In the genomic region with DNA sequence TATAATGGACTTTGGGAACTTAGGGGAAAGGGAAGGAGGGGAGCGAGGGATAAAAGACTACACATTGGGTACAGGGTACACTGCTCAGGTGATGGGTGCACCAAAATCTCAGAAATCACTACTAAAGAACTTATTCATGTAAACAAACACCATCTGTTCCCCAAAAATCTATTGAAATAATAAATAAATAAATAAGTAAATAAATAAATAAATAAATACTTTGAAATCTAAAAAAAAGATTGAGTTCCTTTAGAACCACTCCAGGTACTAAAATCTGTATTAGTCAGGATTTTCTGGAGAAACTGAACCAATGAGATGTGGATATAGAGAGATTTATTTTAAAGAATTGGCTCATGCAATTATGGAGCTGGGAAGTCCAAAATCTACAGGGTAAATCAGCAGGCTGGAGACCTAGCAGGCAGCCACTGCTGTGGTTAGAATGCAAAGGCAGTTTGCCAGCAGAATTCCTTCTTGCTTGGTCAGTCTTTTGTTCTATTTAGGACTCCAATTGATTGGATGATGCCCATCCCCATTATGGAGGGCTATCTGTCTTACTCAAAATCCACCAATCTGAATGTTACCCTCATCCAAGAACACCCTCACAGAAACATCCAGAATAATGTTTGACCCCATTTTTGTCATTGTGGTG, we compare ENCODE assay signal across 15 cellular contexts. TPM values are rescaled to one million over a fixed set of nuclear protein-coding genes. Genes with fewer than 3 reads are reported as not detected.
DNase-seq lines count a peak whose midpoint lies in the region; TF ChIP-seq lines count a peak whose summit lies in the region.
"Had no signal": no experiment of that assay in that cellular context is flagged by ENCODE, and none has a peak within 500 bp of the region (broad histone marks: within the 10 kb centered on the region; RNA-seq: fewer than 3 reads in every experiment).

No MANE protein-coding gene starts in this region.

- no peak overlapping the region for H2AFZ ChIP-seq in neuronal stem cell (ENCODE audit: low read length)

- H3K4me3 ChIP-seq in AG09309 (ENCODE audit: control insufficient read depth, low read depth, low read length) (no peak overlapping the region), astrocyte of the cerebellum (ENCODE audit: low read depth, low read length) (no peak overlapping the region), neuronal stem cell (ENCODE audit: low read length in 2 of 2) (no peak overlapping the region)
- H3K4me3 ChIP-seq: left ventricle myocardium inferior, psoas muscle, testis had no signal

- peaks cover 0 to 15% (median 0%) of the 10 kb centered on the region in 3 experiments for H3K27me3 ChIP-seq in neuronal stem cell (ENCODE audit: control insufficient read depth in 3 of 3, insufficient read depth in 3 of 3, low read depth in 1 of 3, low read length in 3 of 3)
- H3K27me3 ChIP-seq: testis had no signal

- peak; percentile 67 for DNase-seq in AG09309 (ENCODE audit: low read depth)
- DNase-seq in HS-27A (ENCODE audit: low read depth), result peak; percentile 67
- peak; percentile 87 for DNase-seq in astrocyte of the cerebellum (ENCODE audit: low read depth)
- DNase-seq in iris pigment epithelial cell (ENCODE audit: low read depth), result peak; percentile 75
- DNase-seq in T-helper 2 cell, result no peak
- no peak for DNase-seq in T1000 (lab: John Stamatoyannopoulos, UW)
- no peak for DNase-seq in neuronal stem cell (ENCODE audit: low spot score)
- DNase-seq in GM19238 (ENCODE audit: insufficient read length, low spot score), result no peak
- DNase-seq: activated T-cell treated with anti-CD3 and anti-CD28 coated beads, Interleukin-2, amount 50 U/mL, for 24 hours; hypothalamus; left ventricle myocardium inferior; NCI-H2171; psoas muscle; SIG-M5; testis had no signal

- H4K91ac ChIP-seq in neuronal stem cell (ENCODE audit: low read depth, low read length, poor library complexity), result no peak overlapping the region

- H3K4ac ChIP-seq in neuronal stem cell (ENCODE audit: low read length), result no peak overlapping the region

- no CpG with 5 or more reads among the region's 1 CpG for WGBS in neuronal stem cell (ENCODE audit: extremely low coverage in 2 of 2, insufficient read length in 2 of 2, insufficient replicate concordance in 1 of 2), 2 donors

- no peak overlapping the region for H3K4me2 ChIP-seq in neuronal stem cell (ENCODE audit: insufficient read depth, low read length, poor library complexity, severe bottlenecking)

- H2AK5ac ChIP-seq in neuronal stem cell (ENCODE audit: low read depth, low read length), result no peak overlapping the region

- no peak overlapping the region for H3K14ac ChIP-seq in neuronal stem cell (ENCODE audit: low read length)

- H2BK15ac ChIP-seq in neuronal stem cell (ENCODE audit: low read length), result no peak overlapping the region

- H3K36me3 ChIP-seq in neuronal stem cell (replicated peaks in 1 of 2; ENCODE audit: control insufficient read depth in 2 of 2, insufficient read depth in 2 of 2, low read length in 2 of 2), result no peaks in the 10 kb centered on the region
- H3K36me3 ChIP-seq: left ventricle myocardium inferior had no signal

- no peak overlapping the region for H2BK12ac ChIP-seq in neuronal stem cell (ENCODE audit: low read length)

- no peaks in the 10 kb centered on the region for H3K79me1 ChIP-seq in neuronal stem cell (ENCODE audit: low read depth, low read length)

- in situ Hi-C loops in astrocyte of the cerebellum (cut with HindIII; ENCODE audit: low sequenced_read_pairs), result no loop called here

- no peak overlapping the region for H2BK120ac ChIP-seq in neuronal stem cell (ENCODE audit: low read depth, low read length)

- no peaks in the 10 kb centered on the region for H3K4me1 ChIP-seq in neuronal stem cell (ENCODE audit: control insufficient read depth in 2 of 2, insufficient read depth in 1 of 2, low read depth in 1 of 2, low read length in 2 of 2)
- H3K4me1 ChIP-seq: left ventricle myocardium inferior, psoas muscle, testis had no signal

- H3K27ac ChIP-seq in neuronal stem cell (replicated peaks; ENCODE audit: low read length), result no peak overlapping the region
- H3K27ac ChIP-seq: left ventricle myocardium inferior, psoas muscle, testis had no signal

- no peak overlapping the region for H2BK5ac ChIP-seq in neuronal stem cell (ENCODE audit: low read length)

- no peak overlapping the region for H3K18ac ChIP-seq in neuronal stem cell (ENCODE audit: low read length)

- H3K9me3 ChIP-seq in neuronal stem cell (replicated peaks in 1 of 2; ENCODE audit: control insufficient read depth in 2 of 2, insufficient read depth in 1 of 2, low read depth in 1 of 2, low read length in 2 of 2), result no peaks in the 10 kb centered on the region
- H3K9me3 ChIP-seq: left ventricle myocardium inferior, psoas muscle, testis had no signal

- no peak overlapping the region for H4K8ac ChIP-seq in neuronal stem cell (ENCODE audit: low read depth, low read length)

- no peak overlapping the region for H3K23ac ChIP-seq in neuronal stem cell (ENCODE audit: low read depth, low read length, poor library complexity)

- no peak overlapping the region for H3K9ac ChIP-seq in neuronal stem cell (ENCODE audit: low read depth, low read length, poor library complexity)

- TF ChIP-seq CTCF in AG09309 (IDR thresholded peaks at IDR 0.05; ENCODE audit: control insufficient read depth, insufficient read depth, low read depth, low read length, missing control alignments) (no peak), astrocyte of the cerebellum (IDR thresholded peaks at IDR 0.05; ENCODE audit: low read depth, low read length, missing control alignments) (no peak)

RNA-seq across cellular contexts. Expression of gene IGFBP1, which starts 8.9 kb away (rescaled TPM):
- not detected for polyA plus RNA-seq in neuronal stem cell (2013, experiment 1 of 2)
- polyA plus RNA-seq in neuronal stem cell (2013, experiment 2 of 2), result not detected
- polyA plus RNA-seq: psoas muscle had no signal

RNA-seq across cellular contexts. Expression of gene IGFBP3, which starts 23.9 kb away (rescaled TPM):
- polyA plus RNA-seq in neuronal stem cell (2013, experiment 1 of 2), result 149 TPM
- 151 TPM for polyA plus RNA-seq in neuronal stem cell (2013, experiment 2 of 2)

RNA-seq across cellular contexts. Expression of gene CCDC201, which starts 24.3 kb away (rescaled TPM):
- polyA plus RNA-seq in neuronal stem cell (2013, experiment 1 of 2), result 0.01 TPM
- polyA plus RNA-seq in neuronal stem cell (2013, experiment 2 of 2), result not detected
- polyA plus RNA-seq: psoas muscle had no signal

Comparison
In these comparisons a context has a peak if more than half of its experiments do, and no peak if none do; other contexts are left out.
1. DNase-seq: peak in AG09309 (single experiment), HS-27A (single experiment), astrocyte of the cerebellum (single experiment) and iris pigment epithelial cell (single experiment); none in T-helper 2 cell (0 of 5), T1000 (single experiment), neuronal stem cell (single experiment) and GM19238 (single experiment).